In genomic region chr17:27461192-27461859, GRCh38 we compare ENCODE assay signal across 28 cellular contexts. TPM values are rescaled to one million over a fixed set of nuclear protein-coding genes. Genes with fewer than 3 reads are reported as not detected.
DNase-seq lines count a peak whose midpoint lies in the region; ATAC-seq and TF ChIP-seq lines count a peak whose summit lies in the region.
"Had no signal": no experiment of that assay in that cellular context is flagged by ENCODE, and none has a peak within 500 bp of the region (broad histone marks: within the 10 kb centered on the region; RNA-seq: fewer than 3 reads in every experiment).

No MANE protein-coding gene starts in this region.

- H3K36me3 ChIP-seq in Caco-2 (ENCODE audit: control insufficient read depth, insufficient read depth, low read length): no peaks in the 10 kb centered on the region
- H3K36me3 ChIP-seq in NT2/D1 (ENCODE audit: insufficient read depth, insufficient read length, low read length): peaks cover 12% of the 10 kb centered on the region
- peaks cover 4% of the 10 kb centered on the region for H3K36me3 ChIP-seq in mesodermal cell (ENCODE audit: control insufficient read depth, insufficient read depth, low read length)
- H3K36me3 ChIP-seq: ascending aorta had no signal

- peak overlapping the region; percentile 24 for H3K27ac ChIP-seq in mesodermal cell (ENCODE audit: low read depth, low read length, severe bottlenecking)
- H3K27ac ChIP-seq: ascending aorta; BLaER1 treated with 17β-estradiol and CSF1 and Interleukin-3, amounts not matched to agents 10 nM and 100 nM; parathyroid adenoma; RWPE1; SK-N-MC had no signal

- TF ChIP-seq CTCF in Caco-2 (IDR thresholded peaks at IDR 0.05; ENCODE audit: insufficient read depth in 1 of 2, low read depth in 1 of 2, low read length in 1 of 2, severe bottlenecking in 1 of 2, unreplicated experiment in 1 of 2): no peak

- DNase-seq in Caco-2 (peak; percentile 44 to 76), NT2/D1 (ENCODE audit: low read depth, low spot score) (no peak), mucosa of gallbladder (ENCODE audit: low spot score) (no peak)
- no peak for DNase-seq in activated CD4-positive, alpha-beta T cell treated with anti-CD3 and anti-CD28 coated beads, Interleukin-2, amount 50 U/mL, for 1 hour
- DNase-seq: cerebellar nuclear complex; effector CD4-positive, alpha-beta T cell; GDM1; KBM-7; kidney glomerular epithelial cell; NCI-H1694 treated with DMSO at 0.1 percent for 48 hours; NCI-H69; stimulated activated CD4-positive, alpha-beta T cell treated with anti-CD3 and anti-CD28 coated beads, Interleukin-15, amount 100 ng/mL, for 24 hours; stimulated activated CD8-positive, alpha-beta memory T cell treated with anti-CD3 and anti-CD28 coated beads, Interleukin-4, amount 100 ng/mL, for 48 hours; T-helper 9 cell had no signal

- H3K9me3 Mint-ChIP-seq in Caco-2 (ENCODE audit: unreplicated experiment): no peaks in the 10 kb centered on the region
- no peaks in the 10 kb centered on the region for H3K9me3 Mint-ChIP-seq in dendritic cell treated with granulocyte-macrophage colony-stimulating factor and Interleukin-4, amounts not matched to agents 40 ng/mL and 50 ng/mL, for 4 days
- H3K9me3 Mint-ChIP-seq: activated naive CD4-positive, alpha-beta T cell treated with anti-CD3 and anti-CD28 coated beads, Interleukin-2, amount 50 U/mL, for 72 hours; memory B cell; naive thymus-derived CD8-positive, alpha-beta T cell had no signal

- H3K4me1 ChIP-seq in Caco-2 (peaks cover 40% of the 10 kb centered on the region), NT2/D1 (ENCODE audit: insufficient read depth, insufficient read length) (peaks cover 15% of the 10 kb centered on the region), mesodermal cell (ENCODE audit: control insufficient read depth, insufficient read depth, low read length, poor library complexity, severe bottlenecking) (peaks cover 49% of the 10 kb centered on the region)

- H3K9ac ChIP-seq in NT2/D1 (ENCODE audit: insufficient read length, low read depth): peak overlapping the region; percentile 43
- H3K9ac ChIP-seq: BLaER1 treated with 17β-estradiol and CSF1 and Interleukin-3, amounts not matched to agents 10 nM and 100 nM; parathyroid adenoma had no signal

- POLR2A ChIA-PET in Caco-2 (lab: Charles Lee): interaction anchor here (0.6 kb wide), 1 partner anchor 34 kb away, joined by 3 read pairs; no protein-coding TSS in a partner anchor

- H3K27me3 ChIP-seq in Caco-2 (replicated peaks; ENCODE audit: control insufficient read depth, insufficient read depth, low read length): no peaks in the 10 kb centered on the region
- peaks cover 11% of the 10 kb centered on the region for H3K27me3 ChIP-seq in NT2/D1 (ENCODE audit: insufficient read depth, insufficient read length)
- H3K27me3 ChIP-seq: ascending aorta had no signal

- no peak for ATAC-seq in HG03442 (IDR thresholded peaks at IDR 0.05; ENCODE audit: unreplicated experiment)
- ATAC-seq in GM21825 (IDR thresholded peaks at IDR 0.05; ENCODE audit: unreplicated experiment): no peak
- ATAC-seq: activated naive CD4-positive, alpha-beta T cell treated with anti-CD3 and anti-CD28 coated beads, Interleukin-2, amount 50 U/mL, for 72 hours; esophagus mucosa; naive thymus-derived CD8-positive, alpha-beta T cell; sciatic nerve had no signal

- no peaks in the 10 kb centered on the region for H3K27me3 Mint-ChIP-seq in Caco-2 (ENCODE audit: insufficient read depth, unreplicated experiment)
- H3K27me3 Mint-ChIP-seq in dendritic cell treated with granulocyte-macrophage colony-stimulating factor and Interleukin-4, amounts not matched to agents 40 ng/mL and 50 ng/mL, for 4 days: no peaks in the 10 kb centered on the region
- H3K27me3 Mint-ChIP-seq: memory B cell; naive thymus-derived CD8-positive, alpha-beta T cell had no signal

- intact Hi-C loops in Caco-2 (cut with micrococcal nuclease; ENCODE audit: unreplicated experiment): no loop called here
- intact Hi-C loops in dendritic cell treated with granulocyte-macrophage colony-stimulating factor and Interleukin-4, amounts not matched to agents 40 ng/mL and 50 ng/mL, for 4 days (cut with micrococcal nuclease): no loop called here

- no peaks in the 10 kb centered on the region for H3K36me3 Mint-ChIP-seq in Caco-2 (ENCODE audit: insufficient read depth, unreplicated experiment)
- peaks cover 7% of the 10 kb centered on the region for H3K36me3 Mint-ChIP-seq in dendritic cell treated with granulocyte-macrophage colony-stimulating factor and Interleukin-4, amounts not matched to agents 40 ng/mL and 50 ng/mL, for 4 days (ENCODE audit: low read depth)
- H3K36me3 Mint-ChIP-seq: memory B cell had no signal

- H3K9me3 ChIP-seq in Caco-2: no peaks in the 10 kb centered on the region
- no peaks in the 10 kb centered on the region for H3K9me3 ChIP-seq in NT2/D1 (ENCODE audit: insufficient read depth, low read length)
- no peaks in the 10 kb centered on the region for H3K9me3 ChIP-seq in mesodermal cell (ENCODE audit: control insufficient read depth, low read length)
- H3K9me3 ChIP-seq: ascending aorta; BLaER1 treated with 17β-estradiol and CSF1 and Interleukin-3, amounts not matched to agents 10 nM and 100 nM had no signal

- BruUV-seq in Caco-2 (replicated peaks; lab: Mats Ljungman, UMichigan): no TSS peak

- WGBS in mesodermal cell (ENCODE audit: insufficient coverage in 2 of 2), 2 experiments: 73 to 75% methylated on average over 6 to 10 of the region's 10 CpGs

- peak overlapping the region; percentile 1 for H3K27ac Mint-ChIP-seq in Caco-2 (ENCODE audit: unreplicated experiment)
- H3K27ac Mint-ChIP-seq in dendritic cell treated with granulocyte-macrophage colony-stimulating factor and Interleukin-4, amounts not matched to agents 40 ng/mL and 50 ng/mL, for 4 days: peak overlapping the region; percentile 17
- H3K27ac Mint-ChIP-seq: memory B cell; naive thymus-derived CD8-positive, alpha-beta T cell had no signal

- H3K4me3 Mint-ChIP-seq in Caco-2 (ENCODE audit: unreplicated experiment): no peak overlapping the region
- H3K4me3 Mint-ChIP-seq in dendritic cell treated with granulocyte-macrophage colony-stimulating factor and Interleukin-4, amounts not matched to agents 40 ng/mL and 50 ng/mL, for 4 days: no peak overlapping the region
- H3K4me3 Mint-ChIP-seq: memory B cell; naive thymus-derived CD8-positive, alpha-beta T cell had no signal

- CTCF ChIA-PET in Caco-2 (lab: Charles Lee): interaction anchor here (3.6 kb wide), 1 partner anchor 138 kb away, joined by 11 read pairs; no protein-coding TSS in a partner anchor

- H3K4me3 ChIP-seq in Caco-2 (ENCODE audit: low read depth, low read length): no peak overlapping the region
- H3K4me3 ChIP-seq in NT2/D1 (ENCODE audit: insufficient read length, low read depth): no peak overlapping the region
- no peak overlapping the region for H3K4me3 ChIP-seq in mesodermal cell (ENCODE audit: extremely low read depth, insufficient read depth, low read length, poor library complexity, severe bottlenecking)
- H3K4me3 ChIP-seq: ascending aorta; BLaER1 treated with 17β-estradiol and CSF1 and Interleukin-3, amounts not matched to agents 10 nM and 100 nM; SK-N-MC had no signal

- peaks cover 37% of the 10 kb centered on the region for H3K4me1 Mint-ChIP-seq in Caco-2 (ENCODE audit: low read depth, unreplicated experiment)
- H3K4me1 Mint-ChIP-seq in dendritic cell treated with granulocyte-macrophage colony-stimulating factor and Interleukin-4, amounts not matched to agents 40 ng/mL and 50 ng/mL, for 4 days (ENCODE audit: low read depth): peaks cover 44% of the 10 kb centered on the region

RNA-seq across cellular contexts. Expression of gene KSR1, which starts 5.1 kb away (rescaled TPM):
- total RNA-seq in Caco-2 (2022) (88.9 and 91.5 TPM in 2 replicates), mucosa of gallbladder (60.2 TPM)
- polyA plus RNA-seq in mesodermal cell (2013, experiment 1 of 2): 37.3 TPM
- 34.7 TPM for polyA plus RNA-seq in mesodermal cell (2013, experiment 2 of 2)

Comparison
In these comparisons a context has a peak if more than half of its experiments do, and no peak if none do; other contexts are left out.
1. DNase-seq: peak in Caco-2 (2 of 2); none in NT2/D1 (single experiment), mucosa of gallbladder (single experiment) and activated CD4-positive, alpha-beta T cell treated with anti-CD3 and anti-CD28 coated beads, Interleukin-2, amount 50 U/mL, for 1 hour (single experiment).